ENCODE assay signal across 7 cellular contexts in the genomic region with DNA sequence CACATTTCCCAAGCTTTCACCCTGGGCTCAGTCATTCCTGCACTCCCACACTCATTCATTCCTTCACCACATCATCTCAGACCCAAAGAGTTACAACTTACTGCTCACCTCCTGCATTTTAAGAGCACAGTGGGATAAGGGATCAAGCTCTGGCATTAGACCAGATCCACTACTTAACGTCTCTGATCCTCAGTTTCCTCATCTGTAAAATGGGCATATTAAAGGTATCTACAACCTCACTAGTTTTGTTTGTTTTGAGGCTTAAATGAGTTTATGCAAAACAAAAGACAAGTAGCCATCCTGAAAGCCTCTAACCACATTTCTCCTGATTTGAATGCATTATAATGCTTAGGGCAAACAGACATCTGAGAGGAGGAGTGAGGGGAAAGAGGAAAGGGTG.
"Had no signal": no experiment of that assay in that cellular context is flagged by ENCODE, and none has a peak within 500 bp of the region (broad histone marks: within the 10 kb centered on the region; RNA-seq: fewer than 3 reads in every experiment).

No MANE protein-coding gene starts in this region.

- H3K27me3 Mint-ChIP-seq: IgD-negative memory B cell had no signal

- H3K4me2 ChIP-seq: GM23338 had no signal

- H3K4me3 ChIP-seq: GM23338 had no signal

- H3K4me1 Mint-ChIP-seq: IgD-negative memory B cell had no signal

- DNase-seq: H9, HCEC 1CT had no signal

- H3K27ac Mint-ChIP-seq: GM23338, H9, IgD-negative memory B cell had no signal

- H3K9me3 Mint-ChIP-seq: GM23338, H9, IgD-negative memory B cell had no signal

- H3K4me3 Mint-ChIP-seq: GM23338, H9, IgD-negative memory B cell had no signal

- FAIRE-seq: H1, H54, HTR-8/SVneo had no signal

- ATAC-seq: GM23338 had no signal

- H2AFZ ChIP-seq: GM23338 had no signal
